ENCODE assay signal across 25 cellular contexts in genomic region chr1:111778541-111779051, GRCh38. TPM values are rescaled to one million over a fixed set of nuclear protein-coding genes. Genes with fewer than 3 reads are reported as not detected.
A peak's percentile ranks its signal among the peaks of the same experiment; 100 is the strongest.
DNase-seq lines count a peak whose midpoint lies in the region; ATAC-seq and TF ChIP-seq lines count a peak whose summit lies in the region.
"Had no signal": no experiment of that assay in that cellular context is flagged by ENCODE, and none has a peak within 500 bp of the region (broad histone marks: within the 10 kb centered on the region; RNA-seq: fewer than 3 reads in every experiment).

No MANE protein-coding gene starts in this region.

- H3K9me3 Mint-ChIP-seq in GM23338: no peaks in the 10 kb centered on the region; the same call in 1 of the 3 replicates
- H3K9me3 Mint-ChIP-seq in natural killer cell treated with Interleukin-12 subunit alpha and Interleukin-12 subunit beta and Interleukin-15 and Interleukin-18, amount 100 ng/mL, for 72 hours: no peaks in the 10 kb centered on the region
- H3K9me3 Mint-ChIP-seq: activated B cell treated with CpG ODN at 0.5 μM for 24 hours; activated T-cell treated with anti-CD3 and anti-CD28 coated beads, Interleukin-2, amount 50 U/mL, for 72 hours; CD4-positive, CD25-positive, alpha-beta regulatory T cell; nephron progenitor cell; T-helper 2 cell treated with Interferon-gamma antibody and Interleukin-4, amounts not matched to agents 5 μg/mL and 100 μg/mL, for 36 hours had no signal

- peaks cover 1% of the 10 kb centered on the region for H3K27me3 Mint-ChIP-seq in GM23338 (ENCODE audit: insufficient read depth, low read depth, poor library complexity)
- peaks cover 7 to 10% of the 10 kb centered on the region in 2 donors for H3K27me3 Mint-ChIP-seq in natural killer cell treated with Interleukin-12 subunit alpha and Interleukin-12 subunit beta and Interleukin-15 and Interleukin-18, amount 100 ng/mL, for 72 hours
- H3K27me3 Mint-ChIP-seq: activated B cell treated with CpG ODN at 0.5 μM for 24 hours had no signal

- no peak for TF ChIP-seq CTCF in GM23338 (conservative IDR thresholded peaks at IDR 0.05; ENCODE audit: low read depth in 2 of 2)

- no peaks in the 10 kb centered on the region for H3K79me2 ChIP-seq in GM23338 (replicated peaks; ENCODE audit: insufficient read depth)

- no peaks in the 10 kb centered on the region for H3K36me3 Mint-ChIP-seq in GM23338 (ENCODE audit: low read depth)
- no peaks in the 10 kb centered on the region for H3K36me3 Mint-ChIP-seq in natural killer cell treated with Interleukin-12 subunit alpha and Interleukin-12 subunit beta and Interleukin-15 and Interleukin-18, amount 100 ng/mL, for 72 hours
- H3K36me3 Mint-ChIP-seq: CD4-positive, CD25-positive, alpha-beta regulatory T cell had no signal

- peaks cover 25% of the 10 kb centered on the region; the same call in 2 of the 3 replicates for H3K4me1 Mint-ChIP-seq in GM23338
- H3K4me1 Mint-ChIP-seq in natural killer cell treated with Interleukin-12 subunit alpha and Interleukin-12 subunit beta and Interleukin-15 and Interleukin-18, amount 100 ng/mL, for 72 hours (ENCODE audit: low read depth in 2 of 2): no peaks in the 10 kb centered on the region
- H3K4me1 Mint-ChIP-seq: activated B cell treated with CpG ODN at 0.5 μM for 24 hours; CD4-positive, CD25-positive, alpha-beta regulatory T cell; nephron progenitor cell had no signal

- peaks cover 15% of the 10 kb centered on the region for H3K9me2 ChIP-seq in GM23338 (ENCODE audit: insufficient read depth)

- H3K36me3 ChIP-seq in GM23338 (ENCODE audit: insufficient read depth) (no peaks in the 10 kb centered on the region), adipocyte (ENCODE audit: control insufficient read depth, insufficient read depth, low read length, severe bottlenecking) (no peaks in the 10 kb centered on the region)
- H3K36me3 ChIP-seq: upper lobe of right lung had no signal

- peak; percentile 41 for DNase-seq in AG08395 (ENCODE audit: low spot score)
- DNase-seq in GM23338 (ENCODE audit: low spot score): peak; percentile 83
- DNase-seq in adipocyte (ENCODE audit: low read depth): peak; percentile 11
- peak; percentile 38 for DNase-seq in iPS DF 4.7 (ENCODE audit: extremely low read depth, low spot score)
- DNase-seq in NCI-H187 treated with DMSO at 0.1 percent for 48 hours (lab: John Stamatoyannopoulos, UW): no peak
- no peak for DNase-seq in natural killer cell treated with Interleukin-12 subunit alpha and Interleukin-12 subunit beta and Interleukin-15 and Interleukin-18, amount 100 ng/mL, for 72 hours (ENCODE audit: low spot score)
- DNase-seq: activated B cell treated with CpG ODN at 0.5 μM for 24 hours; activated CD8-positive, alpha-beta memory T cell treated with anti-CD3 and anti-CD28 coated beads for 24 hours; activated naive CD4-positive, alpha-beta T cell treated with anti-CD3 and anti-CD28 coated beads, Interleukin-2, amount 50 U/mL, for 16 hours; activated T-cell treated with anti-CD3 and anti-CD28 coated beads, Interleukin-2, amount 50 U/mL, for 72 hours; CD4-positive, CD25-positive, alpha-beta regulatory T cell; DMS53; foreskin keratinocyte; left cardiac atrium; mesenchymal stem cell; NCI-H1417 treated with DMSO at 0.1 percent for 48 hours; NCI-H2227 treated with DMSO at 0.1 percent for 48 hours; nephron progenitor cell; psoas muscle; stimulated activated CD4-positive, alpha-beta T cell treated with anti-CD3 and anti-CD28 coated beads, Interleukin-4, amount 100 ng/mL, for 4 hours; upper lobe of right lung had no signal

- H3K27me3 ChIP-seq in GM23338 (ENCODE audit: insufficient read depth) (no peaks in the 10 kb centered on the region), adipocyte (replicated peaks; ENCODE audit: control insufficient read depth, insufficient read depth, low read length) (no peaks in the 10 kb centered on the region)
- H3K27me3 ChIP-seq: foreskin keratinocyte, upper lobe of right lung had no signal

- H3K4me2 ChIP-seq in GM23338: no peak overlapping the region
- H3K4me2 ChIP-seq: smooth muscle cell had no signal

- H2AFZ ChIP-seq in GM23338: no peak overlapping the region

- peak overlapping the region; percentile 14; the same call in 1 of the 2 replicates for H3K27ac ChIP-seq in GM23338 (ENCODE audit: low read depth)
- H3K27ac ChIP-seq: foreskin keratinocyte, psoas muscle, upper lobe of right lung had no signal

- peak; percentile 69 for ATAC-seq in GM23338
- ATAC-seq in HG03457 (IDR thresholded peaks at IDR 0.05; ENCODE audit: unreplicated experiment): no peak
- ATAC-seq in HG03175 (IDR thresholded peaks at IDR 0.05; ENCODE audit: unreplicated experiment): no peak
- no peak for ATAC-seq in natural killer cell treated with Interleukin-12 subunit alpha and Interleukin-12 subunit beta and Interleukin-15 and Interleukin-18, amount 100 ng/mL, for 72 hours
- ATAC-seq: activated T-cell treated with anti-CD3 and anti-CD28 coated beads, Interleukin-2, amount 50 U/mL, for 72 hours; foreskin keratinocyte; left cardiac atrium; psoas muscle; upper lobe of right lung had no signal

- H3K4me1 ChIP-seq in GM23338 (ENCODE audit: insufficient read depth): peaks cover 3% of the 10 kb centered on the region; the same call in 1 of the 2 replicates
- peaks cover 24% of the 10 kb centered on the region for H3K4me1 ChIP-seq in adipocyte (ENCODE audit: control insufficient read depth, insufficient read depth, low read length)
- H3K4me1 ChIP-seq: foreskin keratinocyte, psoas muscle, upper lobe of right lung had no signal

- no peaks in the 10 kb centered on the region for H3F3A ChIP-seq in GM23338 (replicated peaks; ENCODE audit: low read depth)

- no peak overlapping the region for H3K9ac ChIP-seq in adipocyte (ENCODE audit: low read length)

- H3K4me3 ChIP-seq in GM23338 (no peak overlapping the region), adipocyte (ENCODE audit: low read length) (no peak overlapping the region)
- H3K4me3 ChIP-seq: psoas muscle, smooth muscle cell, upper lobe of right lung had no signal

- H4K20me1 ChIP-seq in GM23338 (replicated peaks; ENCODE audit: insufficient read depth): no peaks in the 10 kb centered on the region

- H3K9me3 ChIP-seq in adipocyte (ENCODE audit: control insufficient read depth, low read length): no peaks in the 10 kb centered on the region
- H3K9me3 ChIP-seq: psoas muscle, upper lobe of right lung had no signal

- H3K27ac Mint-ChIP-seq in GM23338: no peak overlapping the region
- no peak overlapping the region for H3K27ac Mint-ChIP-seq in natural killer cell treated with Interleukin-12 subunit alpha and Interleukin-12 subunit beta and Interleukin-15 and Interleukin-18, amount 100 ng/mL, for 72 hours
- H3K27ac Mint-ChIP-seq: activated B cell treated with CpG ODN at 0.5 μM for 24 hours; activated T-cell treated with anti-CD3 and anti-CD28 coated beads, Interleukin-2, amount 50 U/mL, for 72 hours; CD4-positive, CD25-positive, alpha-beta regulatory T cell; nephron progenitor cell; T-helper 2 cell treated with Interferon-gamma antibody and Interleukin-4, amounts not matched to agents 5 μg/mL and 100 μg/mL, for 36 hours had no signal

- no peak overlapping the region for H3K4me3 Mint-ChIP-seq in GM23338
- no peak overlapping the region for H3K4me3 Mint-ChIP-seq in natural killer cell treated with Interleukin-12 subunit alpha and Interleukin-12 subunit beta and Interleukin-15 and Interleukin-18, amount 100 ng/mL, for 72 hours
- H3K4me3 Mint-ChIP-seq: activated B cell treated with CpG ODN at 0.5 μM for 24 hours; activated T-cell treated with anti-CD3 and anti-CD28 coated beads, Interleukin-2, amount 50 U/mL, for 72 hours; CD4-positive, CD25-positive, alpha-beta regulatory T cell; nephron progenitor cell; T-helper 2 cell treated with Interferon-gamma antibody and Interleukin-4, amounts not matched to agents 5 μg/mL and 100 μg/mL, for 36 hours had no signal

TF ChIP-seq in GM23338, 12 proteins besides CTCF, POLR2A, EP300 and RAD21:
- TF ChIP-seq REST (IDR thresholded peaks at IDR 0.05; ENCODE audit: unreplicated experiment): no peak
- TF ChIP-seq EZH2phosphoT487 (IDR thresholded peaks at IDR 0.05; ENCODE audit: unreplicated experiment): no peak
- no peak for TF ChIP-seq ZNF114 (CRISPR knock-in tag; IDR thresholded peaks at IDR 0.05)
- no peak for TF ChIP-seq CREB1 (CRISPR knock-in tag; IDR thresholded peaks at IDR 0.05; ENCODE audit: low read depth)

RNA-seq across cellular contexts. Expression of gene DDX20, which starts 22.9 kb away (rescaled TPM):
- 38.3 and 54.4 TPM in 2 replicates for total RNA-seq in GM23338 (2014; rRNA removed; shearing (Covaris generic))
- 11.9 and 12.8 TPM in 2 replicates for polyA plus RNA-seq in GM23338 (2016; fragmentation: Nextera tagmentation; extraction: Ambion mirVana)
- 10 to 100 TPM; 18.5 to 22.7 TPM for total RNA-seq in natural killer cell treated with Interleukin-12 subunit alpha and Interleukin-12 subunit beta and Interleukin-15 and Interleukin-18, amount 100 ng/mL, for 72 hours

RNA-seq across cellular contexts. Expression of gene INKA2, which starts 39.4 kb away (rescaled TPM):
- 8.4 and 10.3 TPM in 2 replicates for total RNA-seq in GM23338 (2014; rRNA removed; shearing (Covaris generic))
- 2.8 and 3.7 TPM in 2 replicates for polyA plus RNA-seq in GM23338 (2016; fragmentation: Nextera tagmentation; extraction: Ambion mirVana)
- total RNA-seq in natural killer cell treated with Interleukin-12 subunit alpha and Interleukin-12 subunit beta and Interleukin-15 and Interleukin-18, amount 100 ng/mL, for 72 hours: under 1 TPM in 1 of 2 donors, not detected in 1; 0.45 TPM
- total RNA-seq: CD4-positive, CD25-positive, alpha-beta regulatory T cell; smooth muscle cell had no signal

Comparison
In these comparisons a context has a peak if more than half of its experiments do, and no peak if none do; other contexts are left out.
1. DNase-seq: peak in AG08395 (single experiment), GM23338 (single experiment), adipocyte (single experiment) and iPS DF 4.7 (single experiment); none in NCI-H187 treated with DMSO at 0.1 percent for 48 hours (single experiment) and natural killer cell treated with Interleukin-12 subunit alpha and Interleukin-12 subunit beta and Interleukin-15 and Interleukin-18, amount 100 ng/mL, for 72 hours (single experiment).